In the genomic region with DNA sequence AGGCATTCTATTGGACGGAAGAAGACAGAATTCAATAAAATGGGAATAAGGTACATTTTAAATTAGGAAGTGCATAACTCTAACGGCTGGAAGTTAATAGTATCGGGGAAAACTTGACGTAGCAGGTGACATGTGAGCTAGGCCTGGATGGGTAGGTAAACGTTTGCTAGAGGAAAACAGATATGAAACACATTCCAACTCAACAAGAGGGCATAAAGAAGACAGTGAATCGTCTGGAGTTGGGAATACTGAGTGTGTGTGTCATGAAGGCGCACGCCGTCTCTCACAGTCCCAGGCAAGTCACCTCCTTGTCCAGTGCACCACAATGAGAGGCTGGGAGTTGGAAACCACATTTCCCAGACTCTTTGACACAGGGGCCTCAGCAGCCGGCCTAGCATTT, we compare ENCODE assay signal across 19 cellular contexts.
"Had no signal": no experiment of that assay in that cellular context is flagged by ENCODE, and none has a peak within 500 bp of the region (broad histone marks: within the 10 kb centered on the region; RNA-seq: fewer than 3 reads in every experiment).

No MANE protein-coding gene starts in this region.

- H3K27ac ChIP-seq: coronary artery, parathyroid adenoma, sigmoid colon, stomach, thyroid gland had no signal

- H3K4me1 Mint-ChIP-seq: naive B cell had no signal

- H3K4me1 ChIP-seq: parathyroid adenoma, sigmoid colon, thyroid gland had no signal

- H2AFZ ChIP-seq: parathyroid adenoma had no signal

- H3K79me2 ChIP-seq: parathyroid adenoma had no signal

- FAIRE-seq: frontal cortex, kidney had no signal

- H3K27me3 ChIP-seq: sigmoid colon, stomach, thyroid gland had no signal

- H3K9ac ChIP-seq: parathyroid adenoma had no signal

- H3K36me3 ChIP-seq: sigmoid colon, stomach, thyroid gland had no signal

- H3K27ac Mint-ChIP-seq: mesothelial cell of epicardium; stimulated activated effector memory CD8-positive, alpha-beta T cell treated with anti-CD3 and anti-CD28 coated beads, Interleukin-12 subunit alpha, Interleukin-12 subunit beta, amount 100 ng/mL, for 72 hours; type B pancreatic cell had no signal

- H3K4me3 Mint-ChIP-seq: mesothelial cell of epicardium; naive B cell; nephron progenitor cell; stimulated activated effector memory CD8-positive, alpha-beta T cell treated with anti-CD3 and anti-CD28 coated beads, Interleukin-12 subunit alpha, Interleukin-12 subunit beta, amount 100 ng/mL, for 72 hours; type B pancreatic cell had no signal

- DNase-seq: hypothalamus; mesenchymal stem cell; mucosa of descending colon; naive B cell; nephron progenitor cell; sigmoid colon; stimulated activated CD4-positive, alpha-beta T cell treated with anti-CD3 and anti-CD28 coated beads, Interleukin-2, amount 100 ng/mL, for 24 hours; stimulated activated CD4-positive, alpha-beta T cell treated with anti-CD3 and anti-CD28 coated beads, Interleukin-4, amount 100 ng/mL, for 24 hours; stimulated activated naive CD4-positive, alpha-beta T cell treated with Interleukin-2 at 50 U/mL for 16 hours; stomach; thyroid gland had no signal

- H3K9me3 Mint-ChIP-seq: stimulated activated effector memory CD8-positive, alpha-beta T cell treated with anti-CD3 and anti-CD28 coated beads, Interleukin-12 subunit alpha, Interleukin-12 subunit beta, amount 100 ng/mL, for 72 hours had no signal

- H3K9me3 ChIP-seq: mucosa of descending colon, sigmoid colon, thyroid gland had no signal

- H3K36me3 Mint-ChIP-seq: stimulated activated effector memory CD8-positive, alpha-beta T cell treated with anti-CD3 and anti-CD28 coated beads, Interleukin-12 subunit alpha, Interleukin-12 subunit beta, amount 100 ng/mL, for 72 hours had no signal

- H3K27me3 Mint-ChIP-seq: progenitor cell of endocrine pancreas, type B pancreatic cell had no signal

- H3K4me3 ChIP-seq: coronary artery, mucosa of descending colon, sigmoid colon, stomach, thyroid gland had no signal
